Comparison of ENCODE assay signal across 7 cellular contexts in genomic region chrX:19121898-19122640, GRCh38. TPM values are rescaled to one million over a fixed set of nuclear protein-coding genes. Genes with fewer than 3 reads are reported as not detected.
DNase-seq lines count a peak whose midpoint lies in the region; FAIRE-seq and TF ChIP-seq lines count a peak whose summit lies in the region.

ADGRG2 (minus strand) TSS chrX:19122468; CDS start chrX:19068834, 53,634 bp downstream.

- no peaks in the 10 kb centered on the region for H3K9me3 ChIP-seq in small intestine (ENCODE audit: control insufficient read depth, low read depth)

- H3K4me1 ChIP-seq in small intestine (ENCODE audit: control insufficient read depth in 2 of 2, insufficient read depth in 1 of 2, low read depth in 1 of 2, low read length in 1 of 2) = no peaks in the 10 kb centered on the region

- H3K27ac ChIP-seq in VCaP (no peak within 1 kb of the TSS), small intestine (ENCODE audit: low read depth in 1 of 2, low read length in 1 of 2) (no peak within 1 kb of the TSS)

- DNase-seq in GM20000 (ENCODE audit: low spot score) (peak; percentile 27), small intestine (peak; percentile 18), GM10248 (ENCODE audit: extremely low spot score) (no peak), NCI-H345 (lab: John Stamatoyannopoulos, UW) (no peak), GM19239 (ENCODE audit: insufficient read length, low spot score) (no peak)

- peaks cover 1 to 4% of the 10 kb centered on the region in 2 donors for H3K27me3 ChIP-seq in small intestine (ENCODE audit: control insufficient read depth in 2 of 2, insufficient read depth in 2 of 2, low read length in 2 of 2)

- WGBS in small intestine, 3 donors = 0 to 40% (median 2%) methylated on average over 34 to 107 of the region's 107 CpGs

- POLR2A ChIA-PET in GM10248 (lab: Yijun Ruan, JAX) = no interaction called here

- H3K4me3 ChIP-seq in iPS-11a (ENCODE audit: low read depth, low read length) (peak within 1 kb of the TSS; percentile 54), small intestine (ENCODE audit: low read depth in 1 of 2, low read length in 2 of 2) (peak within 1 kb of the TSS in 1 of 2 donors; percentile 33)

- TF ChIP-seq CTCF in GM20000 (IDR thresholded peaks at IDR 0.05; ENCODE audit: extremely low read depth, missing control alignments) (no peak), VCaP (conservative IDR thresholded peaks at IDR 0.05) (0 out of 2 replicates have a peak, but pooled peaks have one; percentile 17), GM10248 (IDR thresholded peaks at IDR 0.05; ENCODE audit: control extremely low read depth, extremely low read depth, low read depth, missing control alignments) (no peak)

- no peaks in the 10 kb centered on the region for H3K36me3 ChIP-seq in small intestine (ENCODE audit: control insufficient read depth in 2 of 2, insufficient read depth in 2 of 2, low read length in 2 of 2)

- FAIRE-seq in small intestine (lab: Jason Lieb, UNC) = no peak
- FAIRE-seq in GM19239 (lab: Jason Lieb, UNC) = no peak

- CTCF ChIA-PET in GM10248 (lab: Yijun Ruan, JAX) = no interaction called here

RNA-seq across cellular contexts. Expression of gene ADGRG2, which starts in this region (rescaled TPM):
- 1 to 10 TPM in 1 of 3 donors, under 1 TPM in 2; under 0.01 to 1.6 (median 0.22) TPM for polyA plus RNA-seq in small intestine

Comparison
In these comparisons a context has a peak if more than half of its experiments do, and no peak if none do; other contexts are left out.
1. DNase-seq: peak in GM20000 (single experiment) and small intestine (single experiment); none in GM10248 (single experiment), NCI-H345 (single experiment) and GM19239 (single experiment).